In genomic region chr11:92018332-92018731, GRCh38 we compare ENCODE assay signal across 33 cellular contexts.
"Had no signal": no experiment of that assay in that cellular context is flagged by ENCODE, and none has a peak within 500 bp of the region (broad histone marks: within the 10 kb centered on the region; RNA-seq: fewer than 3 reads in every experiment).

No MANE protein-coding gene starts in this region.

- H3K4me3 Mint-ChIP-seq: activated B cell treated with CpG ODN at 0.5 μM for 24 hours; activated CD4-positive, alpha-beta memory T cell treated with anti-CD3 and anti-CD28 coated beads, Interleukin-2, amount 10 ng/mL, durations not matched to agents 7 days and 5 days; activated CD4-positive, alpha-beta T cell treated with anti-CD3 and anti-CD28 coated beads, Interleukin-2, amount 10 ng/mL, durations not matched to agents 7 days and 5 days; activated CD8-positive, alpha-beta memory T cell treated with anti-CD3 and anti-CD28 coated beads, Interleukin-2, amount 10 ng/mL, durations not matched to agents 7 days and 5 days; activated CD8-positive, alpha-beta T cell treated with anti-CD3 and anti-CD28 coated beads, Interleukin-2, amount 10 ng/mL, durations not matched to agents 7 days and 5 days; activated naive CD4-positive, alpha-beta T cell treated with anti-CD3 and anti-CD28 coated beads, Interleukin-2, amount 10 ng/mL, durations not matched to agents 7 days and 5 days; activated naive CD4-positive, alpha-beta T cell treated with anti-CD3 and anti-CD28 coated beads, Interleukin-2, amount 50 U/mL, for 24 hours; activated naive CD8-positive, alpha-beta T cell; activated naive CD8-positive, alpha-beta T cell treated with anti-CD3 and anti-CD28 coated beads, Interleukin-2, amount 10 ng/mL, durations not matched to agents 7 days and 5 days; activated naive CD8-positive, alpha-beta T cell treated with anti-CD3 and anti-CD28 coated beads, Interleukin-2, amount 50 U/mL, for 24 hours; activated T-cell treated with anti-CD3 and anti-CD28 coated beads, Interleukin-2, amount 50 U/mL, for 24 hours; brain; T-helper 1 cell treated with Interleukin-12 subunit alpha and Interleukin-12 subunit beta and Interleukin-4 antibody, amounts not matched to agents 30 μg/mL and 1 μg/mL, for 36 hours; T-helper 2 cell treated with Interferon-gamma antibody and Interleukin-4, amounts not matched to agents 5 μg/mL and 100 μg/mL, for 36 hours had no signal

- H3K36me3 ChIP-seq: ascending aorta, cardiac muscle cell had no signal

- H3K27ac ChIP-seq: ascending aorta, cardiac muscle cell, VCaP had no signal

- H3K4me3 ChIP-seq: ascending aorta, cardiac muscle cell had no signal

- H3K4me1 ChIP-seq: ascending aorta had no signal

- H3K36me3 Mint-ChIP-seq: activated CD8-positive, alpha-beta memory T cell treated with anti-CD3 and anti-CD28 coated beads, Interleukin-2, amount 10 ng/mL, durations not matched to agents 7 days and 5 days; activated naive CD4-positive, alpha-beta T cell treated with anti-CD3 and anti-CD28 coated beads, Interleukin-2, amount 10 ng/mL, durations not matched to agents 7 days and 5 days; activated naive CD4-positive, alpha-beta T cell treated with anti-CD3 and anti-CD28 coated beads, Interleukin-2, amount 50 U/mL, for 24 hours; activated naive CD8-positive, alpha-beta T cell; activated naive CD8-positive, alpha-beta T cell treated with anti-CD3 and anti-CD28 coated beads, Interleukin-2, amount 10 ng/mL, durations not matched to agents 7 days and 5 days; brain had no signal

- ATAC-seq: activated CD8-positive, alpha-beta memory T cell treated with anti-CD3 and anti-CD28 coated beads, Interleukin-2, amount 10 ng/mL, durations not matched to agents 7 days and 5 days; activated CD8-positive, alpha-beta T cell treated with anti-CD3 and anti-CD28 coated beads, Interleukin-2, amount 10 ng/mL, durations not matched to agents 7 days and 5 days; activated naive CD8-positive, alpha-beta T cell treated with anti-CD3 and anti-CD28 coated beads, Interleukin-2, amount 50 U/mL, for 24 hours had no signal

- H3K27me3 ChIP-seq: ascending aorta, cardiac muscle cell had no signal

- DNase-seq: activated B cell treated with CpG ODN at 0.5 μM for 24 hours; activated CD4-positive, alpha-beta memory T cell treated with anti-CD3 and anti-CD28 coated beads, Interleukin-2, amount 10 ng/mL, durations not matched to agents 7 days and 5 days; activated CD4-positive, alpha-beta T cell treated with anti-CD3 and anti-CD28 coated beads for 4 hours; activated CD4-positive, alpha-beta T cell treated with anti-CD3 and anti-CD28 coated beads, Interleukin-2, amount 10 ng/mL, durations not matched to agents 7 days and 5 days; activated CD4-positive, alpha-beta T cell treated with anti-CD3 and anti-CD28 coated beads, Interleukin-2, amount 50 U/mL, for 48 hours; activated CD4-positive, CD25-positive, alpha-beta regulatory T cell treated with anti-CD3 and anti-CD28 coated beads, Interleukin-2, amount 50 U/mL, for 72 hours; activated CD8-positive, alpha-beta memory T cell treated with anti-CD3 and anti-CD28 coated beads for 24 hours; activated CD8-positive, alpha-beta memory T cell treated with anti-CD3 and anti-CD28 coated beads, Interleukin-2, amount 10 ng/mL, durations not matched to agents 7 days and 5 days; activated CD8-positive, alpha-beta memory T cell treated with anti-CD3 and anti-CD28 coated beads, Interleukin-2, amount 50 U/mL, for 48 hours; activated CD8-positive, alpha-beta T cell treated with anti-CD3 and anti-CD28 coated beads, Interleukin-2, amount 10 ng/mL, durations not matched to agents 7 days and 5 days; activated effector memory CD4-positive, alpha-beta T cell treated with Interleukin-2 at 50 U/mL for 16 hours; activated gamma-delta T cell; activated naive CD4-positive, alpha-beta T cell treated with anti-CD3 and anti-CD28 coated beads, Interleukin-2, amount 10 ng/mL, durations not matched to agents 7 days and 5 days; activated naive CD4-positive, alpha-beta T cell treated with Interleukin-2 at 50 U/mL for 16 hours; activated naive CD8-positive, alpha-beta T cell treated with anti-CD3 and anti-CD28 coated beads, Interleukin-2, amount 10 ng/mL, durations not matched to agents 7 days and 5 days; activated naive CD8-positive, alpha-beta T cell treated with anti-CD3 and anti-CD28 coated beads, Interleukin-2, amount 50 U/mL, for 24 hours; activated T-cell treated with anti-CD3 and anti-CD28 coated beads, Interleukin-2, amount 50 U/mL, for 24 hours; activated T-cell treated with anti-CD3 and anti-CD28 coated beads, Interleukin-2, amount 50 U/mL, for 48 hours; amygdala; anterior cingulate cortex; central memory CD4-positive, alpha-beta T cell; T-helper 1 cell; T-helper 2 cell; T-helper 9 cell had no signal

- H3K27me3 Mint-ChIP-seq: activated B cell treated with CpG ODN at 0.5 μM for 24 hours; activated CD4-positive, alpha-beta memory T cell treated with anti-CD3 and anti-CD28 coated beads, Interleukin-2, amount 10 ng/mL, durations not matched to agents 7 days and 5 days; activated CD4-positive, alpha-beta T cell treated with anti-CD3 and anti-CD28 coated beads, Interleukin-2, amount 10 ng/mL, durations not matched to agents 7 days and 5 days; activated CD8-positive, alpha-beta memory T cell treated with anti-CD3 and anti-CD28 coated beads, Interleukin-2, amount 10 ng/mL, durations not matched to agents 7 days and 5 days; activated naive CD4-positive, alpha-beta T cell treated with anti-CD3 and anti-CD28 coated beads, Interleukin-2, amount 10 ng/mL, durations not matched to agents 7 days and 5 days; activated naive CD4-positive, alpha-beta T cell treated with anti-CD3 and anti-CD28 coated beads, Interleukin-2, amount 50 U/mL, for 24 hours; activated naive CD8-positive, alpha-beta T cell; activated naive CD8-positive, alpha-beta T cell treated with anti-CD3 and anti-CD28 coated beads, Interleukin-2, amount 10 ng/mL, durations not matched to agents 7 days and 5 days; activated naive CD8-positive, alpha-beta T cell treated with anti-CD3 and anti-CD28 coated beads, Interleukin-2, amount 50 U/mL, for 24 hours; activated T-cell treated with anti-CD3 and anti-CD28 coated beads, Interleukin-2, amount 50 U/mL, for 24 hours had no signal

- H3K27ac Mint-ChIP-seq: activated B cell treated with CpG ODN at 0.5 μM for 24 hours; activated CD4-positive, alpha-beta memory T cell treated with anti-CD3 and anti-CD28 coated beads, Interleukin-2, amount 10 ng/mL, durations not matched to agents 7 days and 5 days; activated CD4-positive, alpha-beta T cell treated with anti-CD3 and anti-CD28 coated beads, Interleukin-2, amount 10 ng/mL, durations not matched to agents 7 days and 5 days; activated CD8-positive, alpha-beta memory T cell treated with anti-CD3 and anti-CD28 coated beads, Interleukin-2, amount 10 ng/mL, durations not matched to agents 7 days and 5 days; activated CD8-positive, alpha-beta T cell treated with anti-CD3 and anti-CD28 coated beads, Interleukin-2, amount 10 ng/mL, durations not matched to agents 7 days and 5 days; activated naive CD4-positive, alpha-beta T cell treated with anti-CD3 and anti-CD28 coated beads, Interleukin-2, amount 10 ng/mL, durations not matched to agents 7 days and 5 days; activated naive CD4-positive, alpha-beta T cell treated with anti-CD3 and anti-CD28 coated beads, Interleukin-2, amount 50 U/mL, for 24 hours; activated naive CD8-positive, alpha-beta T cell; activated naive CD8-positive, alpha-beta T cell treated with anti-CD3 and anti-CD28 coated beads, Interleukin-2, amount 10 ng/mL, durations not matched to agents 7 days and 5 days; activated naive CD8-positive, alpha-beta T cell treated with anti-CD3 and anti-CD28 coated beads, Interleukin-2, amount 50 U/mL, for 24 hours; activated T-cell treated with anti-CD3 and anti-CD28 coated beads, Interleukin-2, amount 50 U/mL, for 24 hours; activated T-helper 2 cell treated with anti-CD3 and anti-CD28 coated beads, Interferon-gamma antibody, Interleukin-2, Interleukin-4, amounts not matched to agents 10 μg/mL and 5 μg/mL and 100 μg/mL, durations not matched to agents 14 hours and 24 hours and 36 hours; brain; T-helper 1 cell treated with Interleukin-12 subunit alpha and Interleukin-12 subunit beta and Interleukin-4 antibody, amounts not matched to agents 30 μg/mL and 1 μg/mL, for 36 hours; T-helper 2 cell treated with Interferon-gamma antibody and Interleukin-4, amounts not matched to agents 5 μg/mL and 100 μg/mL, for 36 hours had no signal

- H3K4me1 Mint-ChIP-seq: activated B cell treated with CpG ODN at 0.5 μM for 24 hours; activated CD4-positive, alpha-beta memory T cell treated with anti-CD3 and anti-CD28 coated beads, Interleukin-2, amount 10 ng/mL, durations not matched to agents 7 days and 5 days; activated CD4-positive, alpha-beta T cell treated with anti-CD3 and anti-CD28 coated beads, Interleukin-2, amount 10 ng/mL, durations not matched to agents 7 days and 5 days; activated CD8-positive, alpha-beta memory T cell treated with anti-CD3 and anti-CD28 coated beads, Interleukin-2, amount 10 ng/mL, durations not matched to agents 7 days and 5 days; activated naive CD4-positive, alpha-beta T cell treated with anti-CD3 and anti-CD28 coated beads, Interleukin-2, amount 10 ng/mL, durations not matched to agents 7 days and 5 days; activated naive CD4-positive, alpha-beta T cell treated with anti-CD3 and anti-CD28 coated beads, Interleukin-2, amount 50 U/mL, for 24 hours; activated naive CD8-positive, alpha-beta T cell treated with anti-CD3 and anti-CD28 coated beads, Interleukin-2, amount 10 ng/mL, durations not matched to agents 7 days and 5 days; activated naive CD8-positive, alpha-beta T cell treated with anti-CD3 and anti-CD28 coated beads, Interleukin-2, amount 50 U/mL, for 24 hours; brain had no signal
